8 cellular contexts compared by ENCODE assay signal in genomic region chr18:3525870-3526420, GRCh38.
DNase-seq lines count a peak whose midpoint lies in the region; ATAC-seq lines count a peak whose summit lies in the region.

No MANE protein-coding gene starts in this region.

- ATAC-seq in GM18499 (IDR thresholded peaks at IDR 0.05; ENCODE audit: insufficient read depth, unreplicated experiment) (peak; percentile 77), GM21528 (IDR thresholded peaks at IDR 0.05; ENCODE audit: low FRiP score, unreplicated experiment) (peak; percentile 90), esophagus mucosa (peak; percentile 10), HG02970 (IDR thresholded peaks at IDR 0.05; ENCODE audit: low FRiP score, unreplicated experiment) (no peak)
- peak; percentile 67 to 68 for ATAC-seq in activated CD4-positive, CD25-positive, alpha-beta regulatory T cell treated with anti-CD3 and anti-CD28 coated beads, Interleukin-2, amount 50 U/mL, for 24 hours

- peak; percentile 45 for DNase-seq in LHCN-M2 (ENCODE audit: low read depth)
- DNase-seq in stimulated activated CD8-positive, alpha-beta memory T cell treated with anti-CD3 and anti-CD28 coated beads, Interleukin-4, amount 100 ng/mL, for 24 hours (ENCODE audit: low read depth): peak; percentile 7
- no peak for DNase-seq in GM03348 (ENCODE audit: low spot score)
